1 cellular context compared by ENCODE assay signal in genomic region chr7:152663926-152664325, GRCh38.
TF ChIP-seq lines count a peak whose summit lies in the region.

No MANE protein-coding gene starts in this region.

TF ChIP-seq in HCT116, 20 proteins besides CTCF, POLR2A, EP300 and RAD21 (continued from another document):
- TF ChIP-seq REST (IDR thresholded peaks at IDR 0.05; ENCODE audit: low read depth) (no peak), EZH2phosphoT487 (IDR thresholded peaks at IDR 0.05; ENCODE audit: borderline replicate concordance) (no peak), ELF1 (IDR thresholded peaks at IDR 0.05; ENCODE audit: borderline replicate concordance, low read depth) (no peak), CBX3 (IDR thresholded peaks at IDR 0.05; ENCODE audit: low read depth) (no peak), SRF (IDR thresholded peaks at IDR 0.05; ENCODE audit: low read depth) (no peak), SP1 (IDR thresholded peaks at IDR 0.05; ENCODE audit: low read depth) (no peak), EZH2 (IDR thresholded peaks at IDR 0.05) (no peak), YY1 (IDR thresholded peaks at IDR 0.05; ENCODE audit: extremely low read depth, insufficient replicate concordance, low read depth, low read length) (no peak), JUND (IDR thresholded peaks at IDR 0.05) (no peak), TCF7L2 (IDR thresholded peaks at IDR 0.05; ENCODE audit: borderline replicate concordance, extremely low read depth, insufficient read depth, insufficient read length) (no peak), EGR1 (IDR thresholded peaks at IDR 0.05; ENCODE audit: low read depth) (no peak)
TF ChIP-seq in HCT116: peak in this region for 0.
